In genomic region chr22:23369054-23369685, GRCh38 we compare ENCODE assay signal across 17 cellular contexts.
"Had no signal": no experiment of that assay in that cellular context is flagged by ENCODE, and none has a peak within 500 bp of the region (broad histone marks: within the 10 kb centered on the region; RNA-seq: fewer than 3 reads in every experiment).

No MANE protein-coding gene starts in this region.

- H3K27ac Mint-ChIP-seq: dendritic cell treated with granulocyte-macrophage colony-stimulating factor and Interleukin-4, amounts not matched to agents 40 ng/mL and 50 ng/mL, for 4 days; naive thymus-derived CD4-positive, alpha-beta T cell had no signal

- H3K4me3 ChIP-seq: hepatocyte, ovary, suprapubic skin, thyroid gland, upper lobe of left lung had no signal

- H3K27me3 ChIP-seq: ovary, thyroid gland, upper lobe of left lung had no signal

- H3K9me3 ChIP-seq: ovary, suprapubic skin, thyroid gland, upper lobe of left lung had no signal

- DNase-seq: cerebellar nuclear complex; erythroblast; foreskin melanocyte; kidney glomerular epithelial cell; mammary epithelial cell; naive thymus-derived CD4-positive, alpha-beta T cell; ovary; right cardiac atrium; small intestine; stimulated activated CD4-positive, alpha-beta T cell treated with anti-CD3 and anti-CD28 coated beads, Interleukin-12 subunit alpha, Interleukin-12 subunit beta, amount 100 ng/mL, for 4 hours; stimulated activated naive CD4-positive, alpha-beta T cell treated with Interleukin-2 at 50 U/mL for 16 hours; thyroid gland; upper lobe of left lung had no signal

- H3K36me3 Mint-ChIP-seq: naive thymus-derived CD4-positive, alpha-beta T cell had no signal

- H3K36me3 ChIP-seq: ovary, suprapubic skin, thyroid gland, upper lobe of left lung had no signal

- H3K4me1 ChIP-seq: suprapubic skin, thyroid gland, upper lobe of left lung had no signal

- H3K4me3 Mint-ChIP-seq: dendritic cell treated with granulocyte-macrophage colony-stimulating factor and Interleukin-4, amounts not matched to agents 40 ng/mL and 50 ng/mL, for 4 days; naive thymus-derived CD4-positive, alpha-beta T cell; neural crest cell had no signal

- ATAC-seq: naive thymus-derived CD4-positive, alpha-beta T cell; right cardiac atrium had no signal

- H3K27ac ChIP-seq: hepatocyte, ovary, suprapubic skin, thyroid gland, upper lobe of left lung had no signal

- H3K9me3 Mint-ChIP-seq: dendritic cell treated with granulocyte-macrophage colony-stimulating factor and Interleukin-4, amounts not matched to agents 40 ng/mL and 50 ng/mL, for 4 days; naive thymus-derived CD4-positive, alpha-beta T cell; neural crest cell had no signal

- H3K4me1 Mint-ChIP-seq: neural crest cell had no signal
